Comparison of ENCODE assay signal across 9 cellular contexts in the genomic region with DNA sequence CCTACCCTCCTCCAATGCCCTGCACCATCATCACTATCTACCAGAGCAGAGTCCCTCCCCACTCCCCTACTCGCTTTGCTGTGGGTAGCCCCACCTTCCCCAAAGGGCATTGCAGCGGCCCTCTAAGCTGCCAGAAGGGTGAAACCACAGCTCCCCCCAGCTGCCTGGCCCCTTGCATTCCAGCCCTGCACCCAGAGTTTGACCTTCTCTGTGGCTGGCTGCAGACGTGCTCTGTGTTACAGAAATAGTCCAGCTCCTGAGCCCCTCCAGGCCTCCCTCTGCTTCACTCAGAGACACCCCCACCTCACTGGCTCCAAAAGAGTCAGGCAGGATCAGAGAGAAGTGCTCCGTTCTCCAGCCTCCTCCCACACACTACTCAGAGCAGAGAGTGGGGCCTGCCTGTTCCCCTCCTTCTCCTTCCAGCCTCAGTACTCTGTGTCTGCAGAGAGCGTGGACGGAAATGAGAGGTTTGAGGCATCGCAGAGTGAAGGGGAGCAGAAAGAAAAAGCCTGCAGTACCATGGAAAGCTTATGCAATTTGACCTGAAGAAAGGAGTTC.
DNase-seq lines count a peak whose midpoint lies in the region; ATAC-seq and TF ChIP-seq lines count a peak whose summit lies in the region.
"Had no signal": no experiment of that assay in that cellular context is flagged by ENCODE, and none has a peak within 500 bp of the region (broad histone marks: within the 10 kb centered on the region; RNA-seq: fewer than 3 reads in every experiment).

No MANE protein-coding gene starts in this region.

- no peaks in the 10 kb centered on the region for H3K36me3 Mint-ChIP-seq in stimulated activated effector memory CD8-positive, alpha-beta T cell treated with anti-CD3 and anti-CD28 coated beads, Interleukin-12 subunit alpha, Interleukin-12 subunit beta, amount 100 ng/mL, for 72 hours

- no peaks in the 10 kb centered on the region for H3K4me1 ChIP-seq in HEK293 (ENCODE audit: control insufficient read depth, insufficient read depth, low read length)

- H3K27me3 ChIP-seq in WERI-Rb-1 (ENCODE audit: insufficient read depth, low read depth, severe bottlenecking): no peaks in the 10 kb centered on the region

- CTCF ChIA-PET in HEK293 (lab: Yijun Ruan, JAX): interaction anchor here (0.7 to 1.0 kb wide), 2 partner anchors 68 to 102 kb away, joined by 3 to 8 read pairs; no protein-coding TSS in a partner anchor

- DNase-seq in WERI-Rb-1 (peak; percentile 42), inferior parietal cortex (ENCODE audit: extremely low spot score) (peak; percentile 45), NCI-H2081 treated with DMSO at 0.1 percent for 48 hours (lab: John Stamatoyannopoulos, UW) (no peak)
- no peak for DNase-seq in stimulated activated naive CD8-positive, alpha-beta T cell treated with anti-CD3 and anti-CD28 coated beads, Interleukin-15, amount 100 ng/mL, for 72 hours
- no peak for DNase-seq in stimulated activated effector memory CD8-positive, alpha-beta T cell treated with anti-CD3 and anti-CD28 coated beads, Interleukin-12 subunit alpha, Interleukin-12 subunit beta, amount 100 ng/mL, for 72 hours (ENCODE audit: low spot score in 2 of 2)
- DNase-seq: NCI-H774, spleen had no signal

- H3K27me3 Mint-ChIP-seq in stimulated activated naive CD8-positive, alpha-beta T cell treated with anti-CD3 and anti-CD28 coated beads, Interleukin-15, amount 100 ng/mL, for 72 hours: peaks cover 7% of the 10 kb centered on the region

- ATAC-seq in stimulated activated naive CD8-positive, alpha-beta T cell treated with anti-CD3 and anti-CD28 coated beads, Interleukin-15, amount 100 ng/mL, for 72 hours: peak; percentile 52
- no peak for ATAC-seq in HG02884 (IDR thresholded peaks at IDR 0.05; ENCODE audit: unreplicated experiment)
- ATAC-seq in stimulated activated effector memory CD8-positive, alpha-beta T cell treated with anti-CD3 and anti-CD28 coated beads, Interleukin-12 subunit alpha, Interleukin-12 subunit beta, amount 100 ng/mL, for 72 hours: no peak

- H3K27ac ChIP-seq in HEK293 (ENCODE audit: extremely low read depth, low read depth, low read length) (no peak overlapping the region), WERI-Rb-1 (no peak overlapping the region)

- TF ChIP-seq CTCF in HEK293 (tag by site-specific recombination; IDR thresholded peaks at IDR 0.05) (no peak), WERI-Rb-1 (IDR thresholded peaks at IDR 0.05; ENCODE audit: low read depth, low read length) (no peak)

- POLR2A ChIA-PET in HEK293 (lab: Yijun Ruan, JAX): no interaction called here

- H3K4me3 ChIP-seq in HEK293 (ENCODE audit: low read depth, low read length) (no peak overlapping the region), WERI-Rb-1 (ENCODE audit: low read depth, low read length) (no peak overlapping the region)
- H3K4me3 ChIP-seq: spleen had no signal

- no peak overlapping the region for H3K4me3 Mint-ChIP-seq in stimulated activated naive CD8-positive, alpha-beta T cell treated with anti-CD3 and anti-CD28 coated beads, Interleukin-15, amount 100 ng/mL, for 72 hours
- H3K4me3 Mint-ChIP-seq in stimulated activated effector memory CD8-positive, alpha-beta T cell treated with anti-CD3 and anti-CD28 coated beads, Interleukin-12 subunit alpha, Interleukin-12 subunit beta, amount 100 ng/mL, for 72 hours: no peak overlapping the region

- H3K36me3 ChIP-seq in HEK293 (ENCODE audit: control insufficient read depth in 2 of 2, insufficient read depth in 1 of 2, low read length in 2 of 2) (no peaks in the 10 kb centered on the region), WERI-Rb-1 (no peaks in the 10 kb centered on the region)
- H3K36me3 ChIP-seq: spleen had no signal

- no peaks in the 10 kb centered on the region for H3K9me3 Mint-ChIP-seq in stimulated activated naive CD8-positive, alpha-beta T cell treated with anti-CD3 and anti-CD28 coated beads, Interleukin-15, amount 100 ng/mL, for 72 hours
- H3K9me3 Mint-ChIP-seq in stimulated activated effector memory CD8-positive, alpha-beta T cell treated with anti-CD3 and anti-CD28 coated beads, Interleukin-12 subunit alpha, Interleukin-12 subunit beta, amount 100 ng/mL, for 72 hours: no peaks in the 10 kb centered on the region

- H3K9me3 ChIP-seq in HEK293 (ENCODE audit: control insufficient read depth, insufficient read depth, low read depth, low read length) (no peaks in the 10 kb centered on the region), WERI-Rb-1 (ENCODE audit: severe bottlenecking) (no peaks in the 10 kb centered on the region)
- H3K9me3 ChIP-seq: spleen had no signal

- peaks cover 18% of the 10 kb centered on the region for H3K4me1 Mint-ChIP-seq in stimulated activated naive CD8-positive, alpha-beta T cell treated with anti-CD3 and anti-CD28 coated beads, Interleukin-15, amount 100 ng/mL, for 72 hours
- peaks cover 12% of the 10 kb centered on the region for H3K4me1 Mint-ChIP-seq in stimulated activated effector memory CD8-positive, alpha-beta T cell treated with anti-CD3 and anti-CD28 coated beads, Interleukin-12 subunit alpha, Interleukin-12 subunit beta, amount 100 ng/mL, for 72 hours

- no peak overlapping the region for H3K27ac Mint-ChIP-seq in stimulated activated naive CD8-positive, alpha-beta T cell treated with anti-CD3 and anti-CD28 coated beads, Interleukin-15, amount 100 ng/mL, for 72 hours
- H3K27ac Mint-ChIP-seq in stimulated activated effector memory CD8-positive, alpha-beta T cell treated with anti-CD3 and anti-CD28 coated beads, Interleukin-12 subunit alpha, Interleukin-12 subunit beta, amount 100 ng/mL, for 72 hours: no peak overlapping the region

TF ChIP-seq in HEK293, 187 proteins besides CTCF, POLR2A, EP300 and RAD21:
- TF ChIP-seq, protein P1, sequence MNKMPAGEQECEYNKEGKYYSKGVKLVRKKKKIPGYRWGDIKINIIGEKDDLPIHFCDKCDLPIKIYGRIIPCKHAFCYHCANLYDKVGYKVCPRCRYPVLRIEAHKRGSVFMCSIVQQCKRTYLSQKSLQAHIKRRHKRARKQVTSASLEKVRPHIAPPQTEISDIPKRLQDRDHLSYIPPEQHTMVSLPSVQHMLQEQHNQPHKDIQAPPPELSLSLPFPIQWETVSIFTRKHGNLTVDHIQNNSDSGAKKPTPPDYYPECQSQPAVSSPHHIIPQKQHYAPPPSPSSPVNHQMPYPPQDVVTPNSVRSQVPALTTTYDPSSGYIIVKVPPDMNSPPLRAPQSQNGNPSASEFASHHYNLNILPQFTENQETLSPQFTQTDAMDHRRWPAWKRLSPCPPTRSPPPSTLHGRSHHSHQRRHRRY (tag by site-specific recombination; IDR thresholded peaks at IDR 0.05): no peak
- TF ChIP-seq ZNF112 (tag by site-specific recombination; IDR thresholded peaks at IDR 0.05) (no peak), KLF7 (tag by site-specific recombination; IDR thresholded peaks at IDR 0.05; ENCODE audit: borderline replicate concordance) (no peak), ZNF792 (tag by site-specific recombination; IDR thresholded peaks at IDR 0.05) (no peak), ZSCAN23 (tag by site-specific recombination; IDR thresholded peaks at IDR 0.05) (no peak), EGR2 (tag by site-specific recombination; IDR thresholded peaks at IDR 0.05; ENCODE audit: low read depth) (peak; percentile 42; the same call in 1 of the 2 replicates), KLF9 (tag by site-specific recombination; IDR thresholded peaks at IDR 0.05; ENCODE audit: low read depth) (no peak), ZNF416 (tag by site-specific recombination; IDR thresholded peaks at IDR 0.05) (no peak), GLI2 (tag by site-specific recombination; IDR thresholded peaks at IDR 0.05; ENCODE audit: borderline replicate concordance, low read depth) (no peak), ZNF585B (tag by site-specific recombination; IDR thresholded peaks at IDR 0.05) (no peak), ZNF529 (tag by site-specific recombination; IDR thresholded peaks at IDR 0.05; ENCODE audit: insufficient replicate concordance) (no peak), HOXA7 (CRISPR knock-in tag; IDR thresholded peaks at IDR 0.05; ENCODE audit: borderline replicate concordance) (no peak), ZNF211 (tag by site-specific recombination; IDR thresholded peaks at IDR 0.05; ENCODE audit: low read depth) (no peak), ZNF202 (tag by site-specific recombination; IDR thresholded peaks at IDR 0.05; ENCODE audit: borderline replicate concordance) (no peak), ZFHX2 (tag by site-specific recombination; conservative IDR thresholded peaks at IDR 0.05) (peak; percentile 65)
- TF ChIP-seq, protein P2, sequence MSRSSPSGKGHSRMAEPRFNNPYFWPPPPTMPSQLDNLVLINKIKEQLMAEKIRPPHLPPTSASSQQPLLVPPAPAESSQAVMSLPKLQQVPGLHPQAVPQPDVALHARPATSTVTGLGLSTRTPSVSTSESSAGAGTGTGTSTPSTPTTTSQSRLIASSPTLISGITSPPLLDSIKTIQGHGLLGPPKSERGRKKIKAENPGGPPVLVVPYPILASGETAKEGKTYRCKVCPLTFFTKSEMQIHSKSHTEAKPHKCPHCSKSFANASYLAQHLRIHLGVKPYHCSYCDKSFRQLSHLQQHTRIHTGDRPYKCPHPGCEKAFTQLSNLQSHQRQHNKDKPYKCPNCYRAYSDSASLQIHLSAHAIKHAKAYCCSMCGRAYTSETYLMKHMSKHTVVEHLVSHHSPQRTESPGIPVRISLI (tag by site-specific recombination; IDR thresholded peaks at IDR 0.05): no peak
- TF ChIP-seq, protein P3, sequence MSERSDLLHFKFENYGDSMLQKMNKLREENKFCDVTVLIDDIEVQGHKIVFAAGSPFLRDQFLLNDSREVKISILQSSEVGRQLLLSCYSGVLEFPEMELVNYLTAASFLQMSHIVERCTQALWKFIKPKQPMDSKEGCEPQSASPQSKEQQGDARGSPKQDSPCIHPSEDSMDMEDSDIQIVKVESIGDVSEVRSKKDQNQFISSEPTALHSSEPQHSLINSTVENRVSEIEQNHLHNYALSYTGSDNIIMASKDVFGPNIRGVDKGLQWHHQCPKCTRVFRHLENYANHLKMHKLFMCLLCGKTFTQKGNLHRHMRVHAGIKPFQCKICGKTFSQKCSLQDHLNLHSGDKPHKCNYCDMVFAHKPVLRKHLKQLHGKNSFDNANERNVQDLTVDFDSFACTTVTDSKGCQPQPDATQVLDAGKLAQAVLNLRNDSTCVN (tag by site-specific recombination; optimal IDR thresholded peaks at IDR 0.05): no peak
TF ChIP-seq in HEK293: peak in this region for 2.

Comparison
In these comparisons a context has a peak if more than half of its experiments do, and no peak if none do; other contexts are left out.
1. DNase-seq: peak in WERI-Rb-1 (single experiment) and inferior parietal cortex (single experiment); none in stimulated activated naive CD8-positive, alpha-beta T cell treated with anti-CD3 and anti-CD28 coated beads, Interleukin-15, amount 100 ng/mL, for 72 hours (0 of 2), NCI-H2081 treated with DMSO at 0.1 percent for 48 hours (single experiment) and stimulated activated effector memory CD8-positive, alpha-beta T cell treated with anti-CD3 and anti-CD28 coated beads, Interleukin-12 subunit alpha, Interleukin-12 subunit beta, amount 100 ng/mL, for 72 hours (0 of 2).